In genomic region chr9:110050925-110051355, GRCh38 we compare ENCODE assay signal across 8 cellular contexts.
DNase-seq lines count a peak whose midpoint lies in the region; ATAC-seq and TF ChIP-seq lines count a peak whose summit lies in the region.

No MANE protein-coding gene starts in this region.

- H3K36me3 Mint-ChIP-seq in activated T-helper 2 cell treated with anti-CD3 and anti-CD28 coated beads, Interferon-gamma antibody, Interleukin-2, Interleukin-4, amounts not matched to agents 10 μg/mL and 5 μg/mL and 100 μg/mL, durations not matched to agents 14 hours and 24 hours and 36 hours (ENCODE audit: low read depth): peaks cover 37% of the 10 kb centered on the region
- no peaks in the 10 kb centered on the region for H3K36me3 Mint-ChIP-seq in nephron progenitor cell (ENCODE audit: low read depth)

- H3K9ac ChIP-seq in KMS-11: peak overlapping the region; percentile 73; the same call in 1 of the 2 replicates

- POLR2A ChIA-PET in GM10248 (lab: Yijun Ruan, JAX): no interaction called here

- H3K4me1 ChIP-seq in KMS-11 (ENCODE audit: low read depth, poor library complexity, severe bottlenecking) (peaks cover 60% of the 10 kb centered on the region), left lung (peaks cover 0 to 62% of the 10 kb centered on the region in 2 donors)

- peak overlapping the region; percentile 56 for H3K27ac ChIP-seq in KMS-11
- H3K27ac ChIP-seq in left lung: peak overlapping the region; percentile 58 to 77

- peak; percentile 50 for DNase-seq in GM10248 (ENCODE audit: extremely low spot score)
- DNase-seq in activated T-helper 2 cell treated with anti-CD3 and anti-CD28 coated beads, Interferon-gamma antibody, Interleukin-2, Interleukin-4, amounts not matched to agents 10 μg/mL and 5 μg/mL and 100 μg/mL, durations not matched to agents 14 hours and 24 hours and 36 hours (ENCODE audit: low spot score): peak; percentile 30
- no peak for DNase-seq in left lung
- DNase-seq in iPS-NIHi7 (ENCODE audit: extremely low spot score): no peak
- no peak for DNase-seq in nephron progenitor cell
- no peak for DNase-seq in amygdala (lab: John Stamatoyannopoulos, UW)

- CTCF ChIA-PET in GM10248 (lab: Yijun Ruan, JAX): interaction anchor here (1.0 to 12.4 kb wide), 6 partner anchors 10 to 147 kb away, joined by 3 to 156 read pairs (median 4); no protein-coding TSS in a partner anchor

- H3K4me3 ChIP-seq in KMS-11 (IDR thresholded peaks at IDR 0.05; ENCODE audit: insufficient read depth, low read depth, low read length): no peak overlapping the region
- peak overlapping the region; percentile 70 to 80 for H3K4me3 ChIP-seq in left lung

- H3K27me3 ChIP-seq in KMS-11 (ENCODE audit: insufficient read depth, low read depth) (no peaks in the 10 kb centered on the region), left lung (peaks cover 0 to 32% of the 10 kb centered on the region in 2 donors)

- TF ChIP-seq CTCF in GM10248 (IDR thresholded peaks at IDR 0.05; ENCODE audit: control extremely low read depth, extremely low read depth, low read depth, missing control alignments): no peak
- TF ChIP-seq CTCF in KMS-11 (conservative IDR thresholded peaks at IDR 0.05; ENCODE audit: low read depth, low read length): no peak
- no peak for TF ChIP-seq CTCF in left lung (IDR thresholded peaks at IDR 0.05)
- TF ChIP-seq CTCF in nephron progenitor cell (IDR thresholded peaks at IDR 0.05): no peak

- peaks cover 75% of the 10 kb centered on the region for H3K79me2 ChIP-seq in KMS-11 (ENCODE audit: insufficient read depth, low read depth)

- peaks cover 50% of the 10 kb centered on the region for H3K4me1 Mint-ChIP-seq in activated T-helper 2 cell treated with anti-CD3 and anti-CD28 coated beads, Interferon-gamma antibody, Interleukin-2, Interleukin-4, amounts not matched to agents 10 μg/mL and 5 μg/mL and 100 μg/mL, durations not matched to agents 14 hours and 24 hours and 36 hours (ENCODE audit: low read depth)
- H3K4me1 Mint-ChIP-seq in nephron progenitor cell: peaks cover 33% of the 10 kb centered on the region

- H3K27ac Mint-ChIP-seq in activated T-helper 2 cell treated with anti-CD3 and anti-CD28 coated beads, Interferon-gamma antibody, Interleukin-2, Interleukin-4, amounts not matched to agents 10 μg/mL and 5 μg/mL and 100 μg/mL, durations not matched to agents 14 hours and 24 hours and 36 hours: peak overlapping the region; percentile 94
- H3K27ac Mint-ChIP-seq in nephron progenitor cell: no peak overlapping the region

- no peaks in the 10 kb centered on the region for H3K27me3 Mint-ChIP-seq in activated T-helper 2 cell treated with anti-CD3 and anti-CD28 coated beads, Interferon-gamma antibody, Interleukin-2, Interleukin-4, amounts not matched to agents 10 μg/mL and 5 μg/mL and 100 μg/mL, durations not matched to agents 14 hours and 24 hours and 36 hours (ENCODE audit: low read depth)
- H3K27me3 Mint-ChIP-seq in nephron progenitor cell (ENCODE audit: low read depth, poor library complexity): peaks cover 60% of the 10 kb centered on the region

- intact Hi-C loops in activated T-helper 2 cell treated with anti-CD3 and anti-CD28 coated beads, Interferon-gamma antibody, Interleukin-2, Interleukin-4, amounts not matched to agents 10 μg/mL and 5 μg/mL and 100 μg/mL, durations not matched to agents 14 hours and 24 hours and 36 hours (cut with micrococcal nuclease): loop anchor here (1.0 to 2.0 kb wide), 5 partner anchors 97 to 206 kb away; no protein-coding TSS in a partner anchor
- intact Hi-C loops in left lung (cut with DNase I): no loop called here

- no peaks in the 10 kb centered on the region for H3K9me3 Mint-ChIP-seq in activated T-helper 2 cell treated with anti-CD3 and anti-CD28 coated beads, Interferon-gamma antibody, Interleukin-2, Interleukin-4, amounts not matched to agents 10 μg/mL and 5 μg/mL and 100 μg/mL, durations not matched to agents 14 hours and 24 hours and 36 hours
- H3K9me3 Mint-ChIP-seq in nephron progenitor cell: no peaks in the 10 kb centered on the region

- ATAC-seq in GM21528 (IDR thresholded peaks at IDR 0.05; ENCODE audit: low FRiP score, unreplicated experiment) (peak; percentile 50), left lung (peak; percentile 6)

- no peaks in the 10 kb centered on the region for H3K9me3 ChIP-seq in left lung

- H3K4me2 ChIP-seq in KMS-11: peak overlapping the region; percentile 76

- no peak overlapping the region for H2AFZ ChIP-seq in KMS-11 (ENCODE audit: low read depth)

- H3K4me3 Mint-ChIP-seq in activated T-helper 2 cell treated with anti-CD3 and anti-CD28 coated beads, Interferon-gamma antibody, Interleukin-2, Interleukin-4, amounts not matched to agents 10 μg/mL and 5 μg/mL and 100 μg/mL, durations not matched to agents 14 hours and 24 hours and 36 hours (ENCODE audit: low read depth): peak overlapping the region; percentile 94
- no peak overlapping the region for H3K4me3 Mint-ChIP-seq in nephron progenitor cell

- no peaks in the 10 kb centered on the region for H4K20me1 ChIP-seq in KMS-11 (ENCODE audit: insufficient read depth)

- H3K36me3 ChIP-seq in KMS-11 (ENCODE audit: insufficient read depth) (no peaks in the 10 kb centered on the region), left lung (no peaks in the 10 kb centered on the region)

Comparison
In these comparisons a context has a peak if more than half of its experiments do, and no peak if none do; other contexts are left out.
1. DNase-seq: peak in GM10248 (single experiment) and activated T-helper 2 cell treated with anti-CD3 and anti-CD28 coated beads, Interferon-gamma antibody, Interleukin-2, Interleukin-4, amounts not matched to agents 10 μg/mL and 5 μg/mL and 100 μg/mL, durations not matched to agents 14 hours and 24 hours and 36 hours (single experiment); none in left lung (0 of 2), iPS-NIHi7 (single experiment), nephron progenitor cell (single experiment) and amygdala (0 of 56).